Comparison of ENCODE assay signal across 8 cellular contexts in genomic region chr11:83070044-83070877, GRCh38. TPM values are rescaled to one million over a fixed set of nuclear protein-coding genes. Genes with fewer than 3 reads are reported as not detected.
A peak's percentile ranks its signal among the peaks of the same experiment; 100 is the strongest.
DNase-seq lines count a peak whose midpoint lies in the region; ATAC-seq and TF ChIP-seq lines count a peak whose summit lies in the region.

No MANE protein-coding gene starts in this region.

- DNase-seq in EL = peak; percentile 87
- DNase-seq in NCI-H524 treated with DMSO at 0.1 percent for 48 hours (lab: John Stamatoyannopoulos, UW) = peak; percentile 30
- no peak for DNase-seq in endothelial cell (ENCODE audit: low spot score)
- DNase-seq in nephron progenitor cell = peak; percentile 16
- no peak for DNase-seq in COR-L47 (lab: John Stamatoyannopoulos, UW)
- DNase-seq in DMS79 treated with DMSO at 0.1 percent for 48 hours (lab: John Stamatoyannopoulos, UW) = no peak

- no peak for ATAC-seq in HG03025 (IDR thresholded peaks at IDR 0.05; ENCODE audit: low FRiP score, unreplicated experiment)
- ATAC-seq in HG03378 (IDR thresholded peaks at IDR 0.05; ENCODE audit: unreplicated experiment) = no peak

- H3K36me3 Mint-ChIP-seq in endothelial cell (ENCODE audit: low read depth, unreplicated experiment) = peaks cover 6% of the 10 kb centered on the region
- H3K36me3 Mint-ChIP-seq in nephron progenitor cell (ENCODE audit: low read depth) = peaks cover 22% of the 10 kb centered on the region

- H3K27me3 Mint-ChIP-seq in endothelial cell (ENCODE audit: unreplicated experiment) (peaks cover 3% of the 10 kb centered on the region), nephron progenitor cell (ENCODE audit: low read depth, poor library complexity) (no peaks in the 10 kb centered on the region)

- no peak overlapping the region for H3K27ac Mint-ChIP-seq in endothelial cell (ENCODE audit: unreplicated experiment)
- H3K27ac Mint-ChIP-seq in nephron progenitor cell = no peak overlapping the region

- H3K4me3 Mint-ChIP-seq in endothelial cell (ENCODE audit: unreplicated experiment) (peak overlapping the region; percentile 57), nephron progenitor cell (no peak overlapping the region)

- TF ChIP-seq CTCF in endothelial cell (IDR thresholded peaks at IDR 0.05; ENCODE audit: unreplicated experiment) (no peak), nephron progenitor cell (IDR thresholded peaks at IDR 0.05) (no peak)

- H3K9me3 Mint-ChIP-seq in endothelial cell (ENCODE audit: unreplicated experiment) (no peaks in the 10 kb centered on the region), nephron progenitor cell (no peaks in the 10 kb centered on the region)

- peaks cover 42% of the 10 kb centered on the region for H3K4me1 Mint-ChIP-seq in endothelial cell (ENCODE audit: unreplicated experiment)
- peaks cover 4% of the 10 kb centered on the region for H3K4me1 Mint-ChIP-seq in nephron progenitor cell

RNA-seq across cellular contexts. Expression of gene RAB30, which starts 1.4 kb away (rescaled TPM):
- 18.6 TPM for total RNA-seq in endothelial cell (ENCODE audit: unreplicated experiment)

Comparison
In these comparisons a context has a peak if more than half of its experiments do, and no peak if none do; other contexts are left out.
1. DNase-seq: peak in EL (single experiment), NCI-H524 treated with DMSO at 0.1 percent for 48 hours (single experiment) and nephron progenitor cell (single experiment); none in endothelial cell (single experiment), COR-L47 (single experiment) and DMS79 treated with DMSO at 0.1 percent for 48 hours (single experiment).